In genomic region chr16:29753516-29753915, GRCh38 we compare ENCODE assay signal across 22 cellular contexts. TPM values are rescaled to one million over a fixed set of nuclear protein-coding genes. Genes with fewer than 3 reads are reported as not detected.
A peak's percentile ranks its signal among the peaks of the same experiment; 100 is the strongest.
DNase-seq lines count a peak whose midpoint lies in the region; ATAC-seq, FAIRE-seq and TF ChIP-seq lines count a peak whose summit lies in the region.
"Had no signal": no experiment of that assay in that cellular context is flagged by ENCODE, and none has a peak within 500 bp of the region (broad histone marks: within the 10 kb centered on the region; RNA-seq: fewer than 3 reads in every experiment).

No MANE protein-coding gene starts in this region.

- BruUV-seq in GM12878 (replicated peaks; lab: Mats Ljungman, UMichigan), result no TSS peak

- no peaks in the 10 kb centered on the region for H3K27me3 ChIP-seq in CD4-positive, alpha-beta T cell (ENCODE audit: control insufficient read depth, insufficient read depth, low read length)
- H3K27me3 ChIP-seq in GM12878 (replicated peaks in 1 of 2; ENCODE audit: control insufficient read depth in 2 of 2, insufficient read depth in 2 of 2, low read length in 1 of 2) (no peaks in the 10 kb centered on the region), testis (no peaks in the 10 kb centered on the region)
- H3K27me3 ChIP-seq: BE2C had no signal

- peaks cover 45% of the 10 kb centered on the region for H3K4me1 Mint-ChIP-seq in CD4-positive, alpha-beta T cell (ENCODE audit: low read depth)

- peak overlapping the region; percentile 11 for H3K4me3 Mint-ChIP-seq in CD4-positive, alpha-beta T cell
- H3K4me3 Mint-ChIP-seq: CD14-positive monocyte had no signal

- H3K4me3 ChIP-seq in GM12878 (no peak overlapping the region), testis (no peak overlapping the region)
- H3K4me3 ChIP-seq: GM23248 had no signal

- TF ChIP-seq CTCF in CD4-positive, alpha-beta T cell (IDR thresholded peaks at IDR 0.05), result no peak
- TF ChIP-seq CTCF in GM12878 (IDR thresholded peaks at IDR 0.05 in 2 of 3, conservative IDR thresholded peaks at IDR 0.05 in 1 of 3; ENCODE audit: control insufficient read depth in 2 of 3, extremely low read depth in 1 of 3, insufficient read depth in 1 of 3, low read depth in 3 of 3, low read length in 3 of 3), result no peak
- no peak for TF ChIP-seq CTCF in testis (IDR thresholded peaks at IDR 0.05)

- WGBS in GM12878 (ENCODE audit: insufficient coverage, insufficient replicate concordance, low lambda C conversion rate, missing lambda C conversion rate), result 94% methylated on average over 1 of the region's 1 CpG
- WGBS in testis, 2 donors, result 77 to 81% methylated on average over 1 of the region's 1 CpG

- intact Hi-C loops in CD4-positive, alpha-beta T cell (cut with DNase I, micrococcal nuclease), result no loop called here
- intact Hi-C loops in GM12878 (cut with micrococcal nuclease; ENCODE audit: unreplicated experiment), result no loop called here
- intact Hi-C loops in testis (cut with DNase I; ENCODE audit: low total_unique reads), result no loop called here

- RAD21 ChIA-PET in GM12878 (lab: Charles Lee; ENCODE audit: unreplicated experiment), result interaction anchor here (0.9 to 2.4 kb wide), 6 partner anchors 15 to 51 kb away, joined by 3 to 17 read pairs (median 6); partner anchors contain the start of gene KIF22

- in situ Hi-C loops in GM12878 (cut with MboI), result no loop called here

- SMC1A ChIA-PET in GM12878 (lab: Charles Lee; ENCODE audit: uncharacterized antibody, unreplicated experiment), result interaction anchor here (0.8 to 2.4 kb wide), 14 partner anchors 7 to 92 kb away, joined by 3 to 19 read pairs (median 4); partner anchors contain the start of gene ZG16

- no peak for DNase-seq in CD4-positive, alpha-beta T cell
- DNase-seq in GM18507 (ENCODE audit: extremely low spot score, insufficient read length, low read depth), result no peak
- DNase-seq in GM12878 (ENCODE audit: low read depth, low spot score), result no peak
- DNase-seq in testis, result no peak
- no peak for DNase-seq in caudate nucleus (lab: John Stamatoyannopoulos, UW)
- DNase-seq: BE2C, GM23248, H7, MM.1S, NCI-H1417, NCI-H1694, NCI-H2029 treated with DMSO at 0.1 percent for 48 hours, NCI-H2227 treated with DMSO at 0.1 percent for 48 hours, NCI-H526 treated with DMSO at 0.1 percent for 48 hours, SHP77 treated with DMSO at 0.1 percent for 48 hours, T-helper 1 cell had no signal

- TF ChIP-seq RAD21 in GM12878 (IDR thresholded peaks at IDR 0.05; ENCODE audit: insufficient read depth, low read depth, low read length), result no peak

- no peak for TF ChIP-seq EP300 in GM12878 (IDR thresholded peaks at IDR 0.05; ENCODE audit: borderline replicate concordance in 1 of 2, control insufficient read depth in 1 of 2, low read depth in 2 of 2, low read length in 2 of 2)

- peak overlapping the region; percentile 49 for H3K27ac Mint-ChIP-seq in CD4-positive, alpha-beta T cell

- H3K27me3 Mint-ChIP-seq in CD4-positive, alpha-beta T cell, result no peaks in the 10 kb centered on the region

- H3K9me3 Mint-ChIP-seq in CD4-positive, alpha-beta T cell, result no peaks in the 10 kb centered on the region

- FAIRE-seq in GM18507 (lab: Jason Lieb, UNC), result peak; percentile 24
- FAIRE-seq in GM12878 (lab: Jason Lieb, UNC), result no peak
- FAIRE-seq: HTR-8/SVneo had no signal

- no peak overlapping the region for H3K27ac ChIP-seq in CD4-positive, alpha-beta T cell (ENCODE audit: low read depth, low read length)
- H3K27ac ChIP-seq in GM12878 (ENCODE audit: control insufficient read depth, insufficient read depth) (peak overlapping the region; percentile 71; the same call in 1 of the 2 replicates), testis (no peak overlapping the region), caudate nucleus (ENCODE audit: low read depth, low read length) (no peak overlapping the region)
- H3K27ac ChIP-seq: GM23248, KMS-11 had no signal

- POLR2A ChIA-PET in CD4-positive, alpha-beta T cell (lab: Charles Lee), result interaction anchor here (0.9 to 4.2 kb wide), 8 partner anchors 8 to 63 kb away, joined by 4 to 21 read pairs (median 8); partner anchors contain the start of genes C16orf54, KIF22 and PAGR1
- POLR2A ChIA-PET in GM12878 (lab: Charles Lee), result interaction anchor here (0.6 to 2.3 kb wide), 9 partner anchors 8 to 345 kb away, joined by 3 to 11 read pairs (median 6); partner anchors contain the start of genes C16orf54, KIF22 and TBX6

- H2AFZ ChIP-seq in GM12878 (ENCODE audit: control insufficient read depth, low read depth, low read length), result no peak overlapping the region; the same call in 1 of the 2 replicates
- H2AFZ ChIP-seq: GM23248 had no signal

- CTCF ChIA-PET in CD4-positive, alpha-beta T cell (lab: Charles Lee), result interaction anchor here (0.7 to 1.9 kb wide), 9 partner anchors 24 to 614 kb away, joined by 3 to 8 read pairs (median 3); partner anchors contain the start of genes KIF22 and PAGR1
- CTCF ChIA-PET in GM12878 (lab: Yijun Ruan, JAX), result interaction anchor here (0.7 to 1.8 kb wide), 8 partner anchors 15 to 51 kb away, joined by 3 to 9 read pairs (median 6); no protein-coding TSS in a partner anchor

- H3K9me3 ChIP-seq in CD4-positive, alpha-beta T cell (ENCODE audit: control insufficient read depth, low read length), result no peaks in the 10 kb centered on the region
- H3K9me3 ChIP-seq in GM12878 (replicated peaks; ENCODE audit: control insufficient read depth, insufficient read depth, low read length) (no peaks in the 10 kb centered on the region; the same call in 2 of the 3 replicates), testis (no peaks in the 10 kb centered on the region)

- ATAC-seq in CD4-positive, alpha-beta T cell (ENCODE audit: poor library complexity), result no peak
- ATAC-seq in GM12878, result no peak

- TF ChIP-seq POLR2A in GM12878 (IDR thresholded peaks at IDR 0.05; ENCODE audit: low read depth, low read length) (no peak), testis (IDR thresholded peaks at IDR 0.05) (no peak)

- H3K4me2 ChIP-seq in GM12878 (ENCODE audit: control insufficient read depth, insufficient read depth), result no peak overlapping the region
- H3K4me2 ChIP-seq: KMS-11 had no signal

- H3K9ac ChIP-seq in GM12878 (ENCODE audit: control insufficient read depth, insufficient read depth, low read length), result no peak overlapping the region
- H3K9ac ChIP-seq: GM23248, KMS-11 had no signal

- peaks cover 14% of the 10 kb centered on the region for H3K36me3 Mint-ChIP-seq in CD4-positive, alpha-beta T cell (ENCODE audit: low read depth)
- H3K36me3 Mint-ChIP-seq: CD14-positive monocyte had no signal

- H4K20me1 ChIP-seq in GM12878 (ENCODE audit: control insufficient read depth, insufficient read depth), result no peaks in the 10 kb centered on the region

- H3K36me3 ChIP-seq in GM12878 (ENCODE audit: control insufficient read depth in 2 of 2, insufficient read depth in 2 of 2, low read length in 1 of 2) (no peaks in the 10 kb centered on the region), testis (ENCODE audit: low read depth, missing control alignments) (no peaks in the 10 kb centered on the region)
- H3K36me3 ChIP-seq: BE2C had no signal

- H3K4me1 ChIP-seq in GM12878 (ENCODE audit: control insufficient read depth, insufficient read depth, low read length) (peaks cover 17% of the 10 kb centered on the region), testis (no peaks in the 10 kb centered on the region)
- H3K4me1 ChIP-seq: BE2C had no signal

- H3K79me2 ChIP-seq in GM12878 (ENCODE audit: control insufficient read depth, insufficient read depth, low read length), result no peaks in the 10 kb centered on the region

RNA-seq across cellular contexts. Expression of gene C16orf54, which starts 7.7 kb away (rescaled TPM):
- 100 to 1,000 TPM; 250 to 261 TPM for total RNA-seq in CD4-positive, alpha-beta T cell
- 9.4 and 10.1 TPM in 2 replicates for total RNA-seq in GM12878 (2013; cell fraction: nucleolus; rRNA removed)
- 12.4 and 13.3 TPM in 2 replicates for total RNA-seq in GM12878 (2014; rRNA removed)
- total RNA-seq in GM12878 (2014; rRNA removed; fragmentation: Illumina TruSeq; extraction: Trizol), result 5.8 and 5.9 TPM in 2 replicates
- total RNA-seq in GM12878 (2021), result 10.9 and 11.0 TPM in 2 replicates
- 3.6 TPM for polyA plus RNA-seq in GM12878 (2011; ENCODE audit: low read depth)
- 2.9 and 4.4 TPM in 2 replicates for polyA plus RNA-seq in GM12878 (2011; rRNA removed)
- 4.9 and 6.7 TPM in 2 replicates for polyA plus RNA-seq in GM12878 (2011; cell fraction: cytosol; rRNA removed)
- 4.4 and 5.3 TPM in 2 replicates for polyA plus RNA-seq in GM12878 (2011; cell fraction: nucleus; rRNA removed)
- polyA plus RNA-seq in GM12878 (2012), result 5.1 and 6.0 TPM in 2 replicates
- 4.1 and 5.2 TPM in 2 replicates for polyA plus RNA-seq in GM12878 (2014; fragmentation: Illumina TruSeq; extraction: Trizol)
- polyA plus RNA-seq in GM12878 (2014; fragmentation: Nextera tagmentation; extraction: Ambion mirVana), result 1 to 10 TPM; 2.1 to 2.4 TPM
- polyA plus RNA-seq in GM12878 (2014; rRNA removed), result 6.3 and 7.0 TPM in 2 replicates
- polyA plus RNA-seq in GM12878 (2016; fragmentation: Nextera tagmentation; extraction: Ambion mirVana), result 1 to 10 TPM; 4.6 to 5.6 TPM
- 10.3 and 14.3 TPM in 2 replicates for polyA minus RNA-seq in GM12878 (2011; rRNA and poly(A)+ RNA removed)
- polyA minus RNA-seq in GM12878 (2011; cell fraction: cytosol; rRNA and poly(A)+ RNA removed), result 6.4 and 7.6 TPM in 2 replicates
- polyA minus RNA-seq in GM12878 (2011; cell fraction: nucleus; rRNA and poly(A)+ RNA removed), result 4.4 and 6.3 TPM in 2 replicates
- under 1 TPM; 0.31 to 0.79 TPM for total RNA-seq in testis
- 1.1 TPM for polyA plus RNA-seq in testis (ENCODE audit: insufficient read depth, low read depth, low replicate concordance)
- total RNA-seq: G401, GM23248, H7, NCI-H460 had no signal
- polyA plus RNA-seq: GM23248 had no signal

RNA-seq across cellular contexts. Expression of gene ZG16, which starts 24.5 kb away (rescaled TPM):
- total RNA-seq in CD4-positive, alpha-beta T cell, result not detected
- total RNA-seq in GM12878 (2013; cell fraction: nucleolus; rRNA removed), result not detected in 2 replicates
- total RNA-seq in GM12878 (2014; rRNA removed) (not detected in 2 replicates), GM12878 (2014; rRNA removed; fragmentation: Illumina TruSeq; extraction: Trizol) (not detected in 2 replicates), GM12878 (2021) (not detected in 2 replicates), testis (under 1 TPM in 1 of 2 donors, not detected in 1; 0.12 TPM)
- not detected for polyA plus RNA-seq in GM12878 (2011; ENCODE audit: low read depth)
- polyA plus RNA-seq in GM12878 (2011; rRNA removed) (not detected in 2 replicates), GM12878 (2014; fragmentation: Illumina TruSeq; extraction: Trizol) (not detected in 2 replicates), GM12878 (2014; fragmentation: Nextera tagmentation; extraction: Ambion mirVana) (not detected), GM12878 (2014; rRNA removed) (not detected in 2 replicates), GM12878 (2016; fragmentation: Nextera tagmentation; extraction: Ambion mirVana) (not detected), testis (ENCODE audit: insufficient read depth, low read depth, low replicate concordance) (not detected)
- polyA plus RNA-seq in GM12878 (2011; cell fraction: cytosol; rRNA removed), result not detected in 2 replicates
- polyA plus RNA-seq in GM12878 (2011; cell fraction: nucleus; rRNA removed), result not detected in 2 replicates
- not detected in 2 replicates for polyA plus RNA-seq in GM12878 (2012)
- polyA minus RNA-seq in GM12878 (2011; rRNA and poly(A)+ RNA removed), result not detected in 2 replicates
- not detected in 2 replicates for polyA minus RNA-seq in GM12878 (2011; cell fraction: cytosol; rRNA and poly(A)+ RNA removed)
- polyA minus RNA-seq in GM12878 (2011; cell fraction: nucleus; rRNA and poly(A)+ RNA removed), result not detected in 2 replicates
- total RNA-seq: Daoy, G401, GM23248, H7, NCI-H460 had no signal
- polyA plus RNA-seq: CD14-positive monocyte, GM23248 had no signal

RNA-seq across cellular contexts. Expression of gene KIF22, which starts 37.0 kb away (rescaled TPM):
- 100 to 1,000 TPM in 1 of 2 experiments, 10 to 100 TPM in 1; 99.0 to 101 TPM for total RNA-seq in CD4-positive, alpha-beta T cell
- 88.5 and 96.1 TPM in 2 replicates for total RNA-seq in GM12878 (2013; cell fraction: nucleolus; rRNA removed)
- total RNA-seq in GM12878 (2014; rRNA removed), result 137 and 143 TPM in 2 replicates
- total RNA-seq in GM12878 (2014; rRNA removed; fragmentation: Illumina TruSeq; extraction: Trizol), result 92.6 and 94.3 TPM in 2 replicates
- total RNA-seq in GM12878 (2021), result 127 TPM in 2 replicates
- polyA plus RNA-seq in GM12878 (2011; ENCODE audit: low read depth), result 35.8 TPM
- 122 and 158 TPM in 2 replicates for polyA plus RNA-seq in GM12878 (2011; rRNA removed)
- 173 and 186 TPM in 2 replicates for polyA plus RNA-seq in GM12878 (2011; cell fraction: cytosol; rRNA removed)
- polyA plus RNA-seq in GM12878 (2011; cell fraction: nucleus; rRNA removed), result 349 and 382 TPM in 2 replicates
- 59.1 and 59.2 TPM in 2 replicates for polyA plus RNA-seq in GM12878 (2012)
- 115 and 116 TPM in 2 replicates for polyA plus RNA-seq in GM12878 (2014; fragmentation: Illumina TruSeq; extraction: Trizol)
- 10 to 100 TPM in 1 of 2 experiments, 1 to 10 TPM in 1; 7.6 to 16.9 TPM for polyA plus RNA-seq in GM12878 (2014; fragmentation: Nextera tagmentation; extraction: Ambion mirVana)
- 142 and 143 TPM in 2 replicates for polyA plus RNA-seq in GM12878 (2014; rRNA removed)
- 100 to 1,000 TPM; 156 TPM for polyA plus RNA-seq in GM12878 (2016; fragmentation: Nextera tagmentation; extraction: Ambion mirVana)
- 174 and 238 TPM in 2 replicates for polyA minus RNA-seq in GM12878 (2011; rRNA and poly(A)+ RNA removed)
- 71.2 and 87.7 TPM in 2 replicates for polyA minus RNA-seq in GM12878 (2011; cell fraction: cytosol; rRNA and poly(A)+ RNA removed)
- polyA minus RNA-seq in GM12878 (2011; cell fraction: nucleus; rRNA and poly(A)+ RNA removed), result 141 and 193 TPM in 2 replicates
- 10 to 100 TPM; 79.8 to 85.1 TPM for total RNA-seq in testis
- polyA plus RNA-seq in testis (ENCODE audit: insufficient read depth, low read depth, low replicate concordance), result 69.6 TPM

RNA-seq across cellular contexts. Expression of gene MAZ, which starts 52.8 kb away (rescaled TPM):
- 100 to 1,000 TPM; 251 to 253 TPM for total RNA-seq in CD4-positive, alpha-beta T cell
- 33.0 and 41.7 TPM in 2 replicates for total RNA-seq in GM12878 (2013; cell fraction: nucleolus; rRNA removed)
- total RNA-seq in GM12878 (2014; rRNA removed) (184 and 202 TPM in 2 replicates), GM12878 (2014; rRNA removed; fragmentation: Illumina TruSeq; extraction: Trizol) (142 and 158 TPM in 2 replicates), GM12878 (2021) (305 and 309 TPM in 2 replicates), testis (100 to 1,000 TPM; 173 to 186 TPM)
- 63.0 TPM for polyA plus RNA-seq in GM12878 (2011; ENCODE audit: low read depth)
- polyA plus RNA-seq in GM12878 (2011; rRNA removed) (57.5 and 100 TPM in 2 replicates), GM12878 (2014; fragmentation: Illumina TruSeq; extraction: Trizol) (105 and 184 TPM in 2 replicates), GM12878 (2014; fragmentation: Nextera tagmentation; extraction: Ambion mirVana) (10 to 100 TPM; 23.9 to 31.4 TPM), GM12878 (2014; rRNA removed) (132 and 171 TPM in 2 replicates), GM12878 (2016; fragmentation: Nextera tagmentation; extraction: Ambion mirVana) (10 to 100 TPM; 45.1 to 48.9 TPM), testis (ENCODE audit: insufficient read depth, low read depth, low replicate concordance) (217 TPM)
- polyA plus RNA-seq in GM12878 (2011; cell fraction: cytosol; rRNA removed), result 148 and 190 TPM in 2 replicates
- polyA plus RNA-seq in GM12878 (2011; cell fraction: nucleus; rRNA removed), result 285 and 333 TPM in 2 replicates
- polyA plus RNA-seq in GM12878 (2012), result 205 and 242 TPM in 2 replicates
- 250 and 328 TPM in 2 replicates for polyA minus RNA-seq in GM12878 (2011; rRNA and poly(A)+ RNA removed)
- 158 and 164 TPM in 2 replicates for polyA minus RNA-seq in GM12878 (2011; cell fraction: cytosol; rRNA and poly(A)+ RNA removed)
- 42.4 and 67.7 TPM in 2 replicates for polyA minus RNA-seq in GM12878 (2011; cell fraction: nucleus; rRNA and poly(A)+ RNA removed)

RNA-seq across cellular contexts. Expression of gene PRRT2, which starts 58.5 kb away (rescaled TPM):
- total RNA-seq in CD4-positive, alpha-beta T cell, result 1 to 10 TPM; 2.2 to 2.3 TPM
- total RNA-seq in GM12878 (2013; cell fraction: nucleolus; rRNA removed), result 3.0 and 3.8 TPM in 2 replicates
- not detected in 2 replicates for total RNA-seq in GM12878 (2014; rRNA removed)
- total RNA-seq in GM12878 (2014; rRNA removed; fragmentation: Illumina TruSeq; extraction: Trizol), result 0.09 TPM in 1 of 2 replicates, not detected in the other
- 0.35 and 0.49 TPM in 2 replicates for total RNA-seq in GM12878 (2021)
- polyA plus RNA-seq in GM12878 (2011; ENCODE audit: low read depth), result 0.13 TPM
- 0.10 and 0.12 TPM in 2 replicates for polyA plus RNA-seq in GM12878 (2011; rRNA removed)
- 0.12 and 0.13 TPM in 2 replicates for polyA plus RNA-seq in GM12878 (2011; cell fraction: cytosol; rRNA removed)
- 3.2 and 3.5 TPM in 2 replicates for polyA plus RNA-seq in GM12878 (2011; cell fraction: nucleus; rRNA removed)
- polyA plus RNA-seq in GM12878 (2012), result 0.63 and 0.68 TPM in 2 replicates
- 0.16 TPM in 1 of 2 replicates, not detected in the other for polyA plus RNA-seq in GM12878 (2014; fragmentation: Illumina TruSeq; extraction: Trizol)
- not detected for polyA plus RNA-seq in GM12878 (2014; fragmentation: Nextera tagmentation; extraction: Ambion mirVana)
- polyA plus RNA-seq in GM12878 (2014; rRNA removed), result 0.12 and 0.22 TPM in 2 replicates
- polyA plus RNA-seq in GM12878 (2016; fragmentation: Nextera tagmentation; extraction: Ambion mirVana), result under 1 TPM; 0.08 to 0.11 TPM
- 0.07 and 0.46 TPM in 2 replicates for polyA minus RNA-seq in GM12878 (2011; rRNA and poly(A)+ RNA removed)
- not detected in 2 replicates for polyA minus RNA-seq in GM12878 (2011; cell fraction: cytosol; rRNA and poly(A)+ RNA removed)
- polyA minus RNA-seq in GM12878 (2011; cell fraction: nucleus; rRNA and poly(A)+ RNA removed), result 0.48 and 1.1 TPM in 2 replicates
- total RNA-seq in testis, result 10 to 100 TPM; 13.3 to 18.0 TPM
- 8.0 TPM for polyA plus RNA-seq in testis (ENCODE audit: insufficient read depth, low read depth, low replicate concordance)
- polyA plus RNA-seq: CD14-positive monocyte had no signal

Comparison
In these comparisons a context has a peak if more than half of its experiments do, and no peak if none do; other contexts are left out.
1. RNA of gene C16orf54, which starts 7.7 kb away (total RNA-seq): 250 to 261 TPM in CD4-positive, alpha-beta T cell; 5.8 to 13.3 TPM in GM12878 and 0.31 to 0.79 TPM in testis; every median in the first group is over 10 times any median in the second.